16 cellular contexts compared by ENCODE assay signal in genomic region chr1:61202854-61203603, GRCh38.
A peak's percentile ranks its signal among the peaks of the same experiment; 100 is the strongest.
DNase-seq lines count a peak whose midpoint lies in the region; ATAC-seq lines count a peak whose summit lies in the region.
"Had no signal": no experiment of that assay in that cellular context is flagged by ENCODE, and none has a peak within 500 bp of the region (broad histone marks: within the 10 kb centered on the region; RNA-seq: fewer than 3 reads in every experiment).

No MANE protein-coding gene starts in this region.

- no peaks in the 10 kb centered on the region for H3K27me3 ChIP-seq in muscle layer of duodenum (ENCODE audit: low read depth, low read length)
- H3K27me3 ChIP-seq: neutrophil had no signal

- DNase-seq in NCI-H2171 treated with DMSO at 0.1 percent for 48 hours (lab: John Stamatoyannopoulos, UW) (peak; percentile 15), NCI-H2171 (lab: John Stamatoyannopoulos, UW) (no peak), SIG-M5 (lab: John Stamatoyannopoulos, UW) (no peak), KBM-7 (no peak)
- DNase-seq: 8988T; anterior cingulate cortex; DMS79 treated with DMSO at 0.1 percent for 48 hours; kidney glomerular epithelial cell; NCI-H446 treated with DMSO at 0.1 percent for 48 hours; stimulated activated CD4-positive, alpha-beta T cell treated with anti-CD3 and anti-CD28 coated beads, Interleukin-2, amount 100 ng/mL, for 48 hours; stimulated activated naive CD8-positive, alpha-beta T cell treated with anti-CD3 and anti-CD28 coated beads, Interleukin-15, amount 100 ng/mL, for 72 hours had no signal

- no peaks in the 10 kb centered on the region for H3K9me3 ChIP-seq in muscle layer of duodenum (ENCODE audit: control insufficient read depth in 1 of 2, low read length in 2 of 2)
- H3K9me3 ChIP-seq: neutrophil had no signal

- in situ Hi-C loops in KBM-7 (cut with MboI; ENCODE audit: low pct_unique_long_range_greater_than_20kb, low sequenced_read_pairs), result no loop called here

- H3K4me1 ChIP-seq in muscle layer of duodenum (ENCODE audit: control insufficient read depth in 1 of 2, insufficient read depth in 2 of 2, low read length in 2 of 2), result peaks cover 0 to 5% of the 10 kb centered on the region in 2 donors
- H3K4me1 ChIP-seq in urinary bladder (ENCODE audit: insufficient read depth), result no peaks in the 10 kb centered on the region

- WGBS in urinary bladder, result 37% methylated on average over 11 of the region's 11 CpGs

- peak overlapping the region; percentile 73 for H3K27ac ChIP-seq in muscle layer of duodenum (ENCODE audit: low read length)
- H3K27ac ChIP-seq in urinary bladder (ENCODE audit: low read depth), result peak overlapping the region; percentile 41
- H3K27ac ChIP-seq: neutrophil had no signal

- H3K4me3 ChIP-seq in muscle layer of duodenum (ENCODE audit: low read depth in 1 of 2, low read length in 2 of 2), result peak overlapping the region; percentile 39 to 43
- H3K4me3 ChIP-seq in urinary bladder (ENCODE audit: low read depth, low read length), result peak overlapping the region; percentile 35

- ATAC-seq in esophagus mucosa (peak; percentile 77), GM21529 (IDR thresholded peaks at IDR 0.05; ENCODE audit: unreplicated experiment) (no peak)
- ATAC-seq: stimulated activated naive CD8-positive, alpha-beta T cell treated with anti-CD3 and anti-CD28 coated beads, Interleukin-15, amount 100 ng/mL, for 72 hours had no signal

- H3K36me3 ChIP-seq in muscle layer of duodenum (ENCODE audit: control insufficient read depth in 1 of 2, insufficient read depth in 2 of 2, low read length in 2 of 2) (no peaks in the 10 kb centered on the region), urinary bladder (ENCODE audit: insufficient read depth) (no peaks in the 10 kb centered on the region)
- H3K36me3 ChIP-seq: neutrophil had no signal
